1 cellular context compared by ENCODE assay signal in the genomic region with DNA sequence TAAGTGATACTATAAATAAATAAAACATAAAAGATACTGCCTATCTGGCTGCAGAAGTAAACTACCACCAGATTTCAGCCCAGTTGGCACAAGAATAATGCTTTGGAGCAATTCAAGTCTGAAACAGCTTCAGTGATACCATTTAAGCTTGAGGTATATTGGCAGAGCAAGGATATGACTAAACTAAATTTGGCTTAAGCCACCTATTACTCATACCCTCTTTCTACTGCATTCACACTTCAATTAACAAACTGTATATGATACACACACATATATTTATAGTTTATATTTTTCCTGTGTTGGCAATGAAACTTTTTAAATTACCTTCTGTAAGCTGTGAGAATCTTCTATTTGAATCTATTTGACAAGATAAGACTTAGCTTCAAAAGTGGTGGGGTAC.
TF ChIP-seq lines count a peak whose summit lies in the region.

No MANE protein-coding gene starts in this region.

TF ChIP-seq in WTC11, 78 proteins besides CTCF, POLR2A, EP300 and RAD21 (continued from another document):
- TF ChIP-seq, protein P1, sequence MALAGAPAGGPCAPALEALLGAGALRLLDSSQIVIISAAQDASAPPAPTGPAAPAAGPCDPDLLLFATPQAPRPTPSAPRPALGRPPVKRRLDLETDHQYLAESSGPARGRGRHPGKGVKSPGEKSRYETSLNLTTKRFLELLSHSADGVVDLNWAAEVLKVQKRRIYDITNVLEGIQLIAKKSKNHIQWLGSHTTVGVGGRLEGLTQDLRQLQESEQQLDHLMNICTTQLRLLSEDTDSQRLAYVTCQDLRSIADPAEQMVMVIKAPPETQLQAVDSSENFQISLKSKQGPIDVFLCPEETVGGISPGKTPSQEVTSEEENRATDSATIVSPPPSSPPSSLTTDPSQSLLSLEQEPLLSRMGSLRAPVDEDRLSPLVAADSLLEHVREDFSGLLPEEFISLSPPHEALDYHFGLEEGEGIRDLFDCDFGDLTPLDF (CRISPR knock-in tag; IDR thresholded peaks at IDR 0.05): no peak
- TF ChIP-seq SOX15 (CRISPR knock-in tag; IDR thresholded peaks at IDR 0.05) (no peak), MXD4 (CRISPR knock-in tag; IDR thresholded peaks at IDR 0.05; ENCODE audit: borderline replicate concordance) (no peak), ZNF138 (CRISPR knock-in tag; conservative IDR thresholded peaks at IDR 0.05) (no peak), RELA (CRISPR knock-in tag; IDR thresholded peaks at IDR 0.05; ENCODE audit: borderline replicate concordance) (no peak), IRF2 (CRISPR knock-in tag; IDR thresholded peaks at IDR 0.05; ENCODE audit: borderline replicate concordance, low read depth) (no peak), NR1H2 (CRISPR knock-in tag; IDR thresholded peaks at IDR 0.05) (no peak), HMGA2 (CRISPR knock-in tag; IDR thresholded peaks at IDR 0.05) (no peak), ZBTB21 (CRISPR knock-in tag; IDR thresholded peaks at IDR 0.05; ENCODE audit: borderline replicate concordance) (no peak), GRHL2 (CRISPR knock-in tag; IDR thresholded peaks at IDR 0.05; ENCODE audit: insufficient replicate concordance, severe bottlenecking) (no peak), EMX1 (CRISPR knock-in tag; IDR thresholded peaks at IDR 0.05) (no peak)
- TF ChIP-seq, protein P2, sequence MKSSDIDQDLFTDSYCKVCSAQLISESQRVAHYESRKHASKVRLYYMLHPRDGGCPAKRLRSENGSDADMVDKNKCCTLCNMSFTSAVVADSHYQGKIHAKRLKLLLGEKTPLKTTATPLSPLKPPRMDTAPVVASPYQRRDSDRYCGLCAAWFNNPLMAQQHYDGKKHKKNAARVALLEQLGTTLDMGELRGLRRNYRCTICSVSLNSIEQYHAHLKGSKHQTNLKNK (CRISPR knock-in tag; IDR thresholded peaks at IDR 0.05): no peak
- TF ChIP-seq, protein P3, sequence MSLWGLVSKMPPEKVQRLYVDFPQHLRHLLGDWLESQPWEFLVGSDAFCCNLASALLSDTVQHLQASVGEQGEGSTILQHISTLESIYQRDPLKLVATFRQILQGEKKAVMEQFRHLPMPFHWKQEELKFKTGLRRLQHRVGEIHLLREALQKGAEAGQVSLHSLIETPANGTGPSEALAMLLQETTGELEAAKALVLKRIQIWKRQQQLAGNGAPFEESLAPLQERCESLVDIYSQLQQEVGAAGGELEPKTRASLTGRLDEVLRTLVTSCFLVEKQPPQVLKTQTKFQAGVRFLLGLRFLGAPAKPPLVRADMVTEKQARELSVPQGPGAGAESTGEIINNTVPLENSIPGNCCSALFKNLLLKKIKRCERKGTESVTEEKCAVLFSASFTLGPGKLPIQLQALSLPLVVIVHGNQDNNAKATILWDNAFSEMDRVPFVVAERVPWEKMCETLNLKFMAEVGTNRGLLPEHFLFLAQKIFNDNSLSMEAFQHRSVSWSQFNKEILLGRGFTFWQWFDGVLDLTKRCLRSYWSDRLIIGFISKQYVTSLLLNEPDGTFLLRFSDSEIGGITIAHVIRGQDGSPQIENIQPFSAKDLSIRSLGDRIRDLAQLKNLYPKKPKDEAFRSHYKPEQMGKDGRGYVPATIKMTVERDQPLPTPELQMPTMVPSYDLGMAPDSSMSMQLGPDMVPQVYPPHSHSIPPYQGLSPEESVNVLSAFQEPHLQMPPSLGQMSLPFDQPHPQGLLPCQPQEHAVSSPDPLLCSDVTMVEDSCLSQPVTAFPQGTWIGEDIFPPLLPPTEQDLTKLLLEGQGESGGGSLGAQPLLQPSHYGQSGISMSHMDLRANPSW (CRISPR knock-in tag; conservative IDR thresholded peaks at IDR 0.05; ENCODE audit: low read depth): no peak
- TF ChIP-seq, protein P4, sequence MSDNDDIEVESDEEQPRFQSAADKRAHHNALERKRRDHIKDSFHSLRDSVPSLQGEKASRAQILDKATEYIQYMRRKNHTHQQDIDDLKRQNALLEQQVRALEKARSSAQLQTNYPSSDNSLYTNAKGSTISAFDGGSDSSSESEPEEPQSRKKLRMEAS (CRISPR knock-in tag; IDR thresholded peaks at IDR 0.05): no peak
- TF ChIP-seq, protein P5, sequence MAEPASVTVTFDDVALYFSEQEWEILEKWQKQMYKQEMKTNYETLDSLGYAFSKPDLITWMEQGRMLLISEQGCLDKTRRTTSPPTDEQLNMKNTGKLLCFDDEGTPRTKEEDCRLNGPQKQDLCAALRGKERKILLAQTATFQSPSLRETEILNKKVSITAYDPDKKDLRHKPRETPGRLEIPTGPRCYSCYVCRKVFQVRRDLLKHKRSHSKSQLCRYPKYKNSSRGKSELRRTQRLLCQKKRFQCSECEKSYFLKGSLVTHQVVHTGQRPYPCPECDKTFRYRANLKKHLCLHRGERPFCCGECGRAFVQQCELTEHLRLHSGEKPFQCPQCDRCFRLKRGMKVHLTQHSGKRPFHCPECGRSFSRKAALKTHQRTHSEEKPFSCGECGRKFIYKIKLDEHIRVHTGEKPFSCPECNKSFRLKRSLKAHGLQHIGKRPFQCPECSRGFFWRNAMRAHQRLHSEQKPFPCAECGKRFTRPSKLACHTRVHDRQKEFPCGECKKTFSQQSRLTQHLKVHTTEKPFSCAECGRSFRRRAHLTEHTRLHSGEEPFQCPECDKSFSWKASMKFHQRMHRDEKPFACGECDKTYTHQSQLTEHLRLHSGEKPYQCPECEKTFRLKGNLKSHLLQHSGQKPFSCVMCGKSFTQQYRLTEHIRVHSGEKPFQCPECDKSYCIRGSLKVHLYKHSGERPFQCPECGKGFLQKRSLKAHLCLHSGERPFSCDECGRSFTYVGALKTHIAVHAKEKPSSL (CRISPR knock-in tag; conservative IDR thresholded peaks at IDR 0.05): no peak
